Comparison of ENCODE assay signal across 12 cellular contexts in genomic region chr7:128239126-128239525, GRCh38. TPM values are rescaled to one million over a fixed set of nuclear protein-coding genes. Genes with fewer than 3 reads are reported as not detected.
"Had no signal": no experiment of that assay in that cellular context is flagged by ENCODE, and none has a peak within 500 bp of the region (broad histone marks: within the 10 kb centered on the region; RNA-seq: fewer than 3 reads in every experiment).

No MANE protein-coding gene starts in this region.

RNA-seq across cellular contexts. Expression of gene LEP, which starts 2.0 kb away (rescaled TPM):
- total RNA-seq: naive thymus-derived CD8-positive, alpha-beta T cell; natural killer cell treated with Interleukin-12 subunit alpha and Interleukin-12 subunit beta and Interleukin-15 and Interleukin-18, amount 100 ng/mL, for 72 hours; neural crest cell; osteocyte; prostate gland; pulmonary artery endothelial cell; stomach; temporal lobe; thoracic aorta; upper lobe of right lung; urinary bladder; uterus had no signal
- polyA plus RNA-seq: naive thymus-derived CD8-positive, alpha-beta T cell had no signal
